9 cellular contexts compared by ENCODE assay signal in genomic region chr19:55437410-55437809, GRCh38. TPM values are rescaled to one million over a fixed set of nuclear protein-coding genes. Genes with fewer than 3 reads are reported as not detected.
DNase-seq lines count a peak whose midpoint lies in the region; ATAC-seq and TF ChIP-seq lines count a peak whose summit lies in the region.
"Had no signal": no experiment of that assay in that cellular context is flagged by ENCODE, and none has a peak within 500 bp of the region (broad histone marks: within the 10 kb centered on the region; RNA-seq: fewer than 3 reads in every experiment).

No MANE protein-coding gene starts in this region.

- no peak overlapping the region for H3K27ac ChIP-seq in mammary epithelial cell (ENCODE audit: insufficient read depth, low read depth, low read length)
- H3K27ac ChIP-seq: 22Rv1 had no signal

- no TSS peak for BruUV-seq in mammary epithelial cell (replicated peaks; lab: Mats Ljungman, UMichigan)

- in situ Hi-C loops in mammary epithelial cell (cut with MboI; ENCODE audit: low sequenced_read_pairs in 2 of 2), result no loop called here

- intact Hi-C loops in mammary epithelial cell (cut with micrococcal nuclease), result no loop called here

- H3K9me3 ChIP-seq in mammary epithelial cell (replicated peaks; ENCODE audit: insufficient read depth, low read length), result no peaks in the 10 kb centered on the region

- CTCF ChIA-PET in mammary epithelial cell (lab: Charles Lee; ENCODE audit: low non-redundant PET), result interaction anchor here (0.5 kb wide), 1 partner anchor 278 kb away, joined by 20 read pairs; no protein-coding TSS in a partner anchor

- WGBS in mammary epithelial cell (ENCODE audit: low coverage, missing lambda C conversion rate), result 4% methylated on average over 11 of the region's 17 CpGs

- no peaks in the 10 kb centered on the region for H3K79me2 ChIP-seq in mammary epithelial cell (ENCODE audit: insufficient read depth, low read length)

- no peaks in the 10 kb centered on the region for H3K36me3 ChIP-seq in mammary epithelial cell (ENCODE audit: insufficient read depth, low read length)

- H3K4me3 ChIP-seq in mammary epithelial cell (replicated peaks in 1 of 3; ENCODE audit: insufficient read depth in 1 of 3, low read depth in 2 of 3, low read length in 3 of 3), result no peak overlapping the region

- no peak overlapping the region for H3K4me2 ChIP-seq in mammary epithelial cell (ENCODE audit: insufficient read depth, low read depth, low read length)

- DNase-seq in DMS153 (lab: John Stamatoyannopoulos, UW), result peak; percentile 16
- no peak for DNase-seq in DMS153 treated with DMSO at 0.1 percent for 48 hours (lab: John Stamatoyannopoulos, UW; ENCODE audit: unreplicated experiment)
- peak; percentile 70 for DNase-seq in NCI-H2196 treated with DMSO at 0.1 percent for 48 hours (lab: John Stamatoyannopoulos, UW; ENCODE audit: unreplicated experiment)
- peak; percentile 64 for DNase-seq in mammary epithelial cell
- peak; percentile 65 for DNase-seq in mucosa of gallbladder (ENCODE audit: low spot score)
- no peak for DNase-seq in activated gamma-delta T cell (lab: John Stamatoyannopoulos, UW)

- H2AFZ ChIP-seq in mammary epithelial cell (ENCODE audit: low read depth, low read length), result no peak overlapping the region

- TF ChIP-seq CTCF in mammary epithelial cell (conservative IDR thresholded peaks at IDR 0.05 in 1 of 2, IDR thresholded peaks at IDR 0.05 in 1 of 2; ENCODE audit: extremely low read depth in 1 of 2, insufficient read depth in 1 of 2, low read depth in 1 of 2, low read length in 2 of 2), result no peak

- ATAC-seq in HG03108 (IDR thresholded peaks at IDR 0.05; ENCODE audit: unreplicated experiment) (no peak), HG03045 (IDR thresholded peaks at IDR 0.05; ENCODE audit: unreplicated experiment) (no peak)

- dilution Hi-C loops in mammary epithelial cell (cut with HindIII; ENCODE audit: low sequenced_read_pairs), result no loop called here

- peaks cover 5% of the 10 kb centered on the region for H3K4me1 ChIP-seq in mammary epithelial cell (ENCODE audit: insufficient read depth, low read length)

- H3K9ac ChIP-seq in mammary epithelial cell (ENCODE audit: insufficient read depth, low read length), result no peak overlapping the region

- H3K27me3 ChIP-seq in mammary epithelial cell (ENCODE audit: insufficient read depth, low read length), result peaks cover 20% of the 10 kb centered on the region

- H4K20me1 ChIP-seq in mammary epithelial cell (ENCODE audit: insufficient read depth, low read length), result no peaks in the 10 kb centered on the region

RNA-seq across cellular contexts. Expression of gene SHISA7, which starts 5.7 kb away (rescaled TPM):
- under 1 TPM in 1 of 2 donors, not detected in 1; 0.05 TPM for total RNA-seq in mammary epithelial cell
- polyA plus RNA-seq in mammary epithelial cell, result not detected
- not detected for polyA minus RNA-seq in mammary epithelial cell
- total RNA-seq in mucosa of gallbladder, result not detected

RNA-seq across cellular contexts. Expression of gene ISOC2, which starts 24.0 kb away (rescaled TPM):
- total RNA-seq in mammary epithelial cell, result 10 to 100 TPM; 38.9 to 65.0 TPM
- 55.7 TPM for polyA plus RNA-seq in mammary epithelial cell
- 17.0 TPM for polyA minus RNA-seq in mammary epithelial cell
- 53.5 TPM for total RNA-seq in mucosa of gallbladder

RNA-seq across cellular contexts. Expression of gene C19orf85, which starts 27.1 kb away (rescaled TPM):
- total RNA-seq in mammary epithelial cell (not detected), mucosa of gallbladder (not detected)
- polyA plus RNA-seq in mammary epithelial cell, result not detected
- not detected for polyA minus RNA-seq in mammary epithelial cell

RNA-seq across cellular contexts. Expression of gene UBE2S, which starts 29.8 kb away (rescaled TPM):
- total RNA-seq in mammary epithelial cell (100 to 1,000 TPM in 1 of 2 donors, 10 to 100 TPM in 1; 40.0 to 204 TPM), mucosa of gallbladder (26.4 TPM)
- 108 TPM for polyA plus RNA-seq in mammary epithelial cell
- polyA minus RNA-seq in mammary epithelial cell, result 113 TPM

RNA-seq across cellular contexts. Expression of gene ZNF628, which starts 39.0 kb away (rescaled TPM):
- total RNA-seq in mammary epithelial cell (1 to 10 TPM; 2.7 to 10.0 TPM), mucosa of gallbladder (10.7 TPM)
- 1.7 TPM for polyA plus RNA-seq in mammary epithelial cell
- polyA minus RNA-seq in mammary epithelial cell, result 0.62 TPM

Comparison
In these comparisons a context has a peak if more than half of its experiments do, and no peak if none do; other contexts are left out.
1. DNase-seq: peak in DMS153 (single experiment), NCI-H2196 treated with DMSO at 0.1 percent for 48 hours (single experiment), mammary epithelial cell (single experiment) and mucosa of gallbladder (single experiment); none in DMS153 treated with DMSO at 0.1 percent for 48 hours (single experiment) and activated gamma-delta T cell (single experiment).